In the genomic region with DNA sequence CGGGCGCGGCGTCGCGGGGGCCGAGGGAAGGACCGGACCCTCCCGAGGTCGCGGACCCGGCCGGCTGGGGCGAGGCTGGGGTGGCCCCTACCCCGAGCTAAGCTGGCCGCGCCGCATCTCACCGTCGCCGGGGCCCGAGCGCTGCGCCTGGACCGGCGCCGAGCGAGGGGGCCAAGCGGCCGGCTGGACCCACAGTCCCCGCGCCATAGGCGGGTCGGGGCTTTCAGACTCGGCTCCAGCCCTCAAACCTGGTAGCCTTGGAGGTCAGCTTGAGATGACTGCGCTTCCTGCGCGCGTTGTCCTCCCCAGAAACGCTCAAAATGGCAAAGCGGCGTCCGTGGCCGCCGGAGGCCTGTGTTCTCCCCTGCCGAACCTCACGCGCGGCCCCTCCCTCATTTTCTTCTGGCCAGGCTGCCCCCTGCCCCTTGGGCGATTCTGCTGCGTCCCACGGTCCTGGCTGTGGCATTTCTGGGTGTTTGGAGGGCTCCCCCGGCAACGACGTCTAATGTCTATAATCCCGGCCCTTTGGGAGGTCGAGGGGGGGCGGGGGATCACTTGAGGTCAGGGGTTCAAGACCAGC, we compare ENCODE assay signal across 8 cellular contexts. TPM values are rescaled to one million over a fixed set of nuclear protein-coding genes. Genes with fewer than 3 reads are reported as not detected.
A peak's percentile ranks its signal among the peaks of the same experiment; 100 is the strongest.
DNase-seq lines count a peak whose midpoint lies in the region; ATAC-seq, FAIRE-seq and TF ChIP-seq lines count a peak whose summit lies in the region.

No MANE protein-coding gene starts in this region.

- H3K4me3 ChIP-seq in kidney (ENCODE audit: low read length in 2 of 2) (peak overlapping the region; percentile 72 to 77), tibial artery (peak overlapping the region; percentile 51 to 60)

- peaks cover 18% of the 10 kb centered on the region for H3K36me3 Mint-ChIP-seq in activated T-helper 17 cell treated with anti-CD3 and anti-CD28 coated beads, Interleukin-2, amount 50 U/mL, for 72 hours (ENCODE audit: low read depth)

- peaks cover 0 to 55% of the 10 kb centered on the region in 2 donors for H3K27me3 ChIP-seq in tibial artery

- H3K27ac ChIP-seq in kidney (ENCODE audit: low read depth in 2 of 2, low read length in 2 of 2) (peak overlapping the region in 1 of 2 donors; percentile 51), tibial artery (no peak overlapping the region)

- H3K9me3 ChIP-seq in kidney (ENCODE audit: control insufficient read depth in 1 of 2, low read length in 2 of 2): no peaks in the 10 kb centered on the region
- H3K9me3 ChIP-seq in tibial artery: peaks cover 0 to 9% (median 8%) of the 10 kb centered on the region in 3 donors

- H3K9me3 Mint-ChIP-seq in activated T-helper 17 cell treated with anti-CD3 and anti-CD28 coated beads, Interleukin-2, amount 50 U/mL, for 72 hours: no peaks in the 10 kb centered on the region

- no peak for FAIRE-seq in kidney (lab: Jason Lieb, UNC)
- no peak for FAIRE-seq in D721Med (lab: Jason Lieb, UNC)

- no peak for TF ChIP-seq CTCF in kidney (IDR thresholded peaks at IDR 0.05; ENCODE audit: borderline replicate concordance, extremely low read depth, insufficient read depth)
- no peak for TF ChIP-seq CTCF in tibial artery (IDR thresholded peaks at IDR 0.05)
- TF ChIP-seq CTCF in D721Med (IDR thresholded peaks at IDR 0.05; ENCODE audit: insufficient read depth, missing control alignments): no peak

- H3K4me1 Mint-ChIP-seq in activated T-helper 17 cell treated with anti-CD3 and anti-CD28 coated beads, Interleukin-2, amount 50 U/mL, for 72 hours: peaks cover 16% of the 10 kb centered on the region

- peaks cover 0 to 16% of the 10 kb centered on the region in 2 donors for H3K4me1 ChIP-seq in kidney (ENCODE audit: control insufficient read depth in 1 of 2, insufficient read depth in 1 of 2, low read depth in 1 of 2, low read length in 2 of 2)
- peaks cover 0 to 32% (median 19%) of the 10 kb centered on the region in 4 donors for H3K4me1 ChIP-seq in tibial artery

- H3K27me3 Mint-ChIP-seq in activated T-helper 17 cell treated with anti-CD3 and anti-CD28 coated beads, Interleukin-2, amount 50 U/mL, for 72 hours: no peaks in the 10 kb centered on the region

- no peak overlapping the region for H3K27ac Mint-ChIP-seq in activated T-helper 17 cell treated with anti-CD3 and anti-CD28 coated beads, Interleukin-2, amount 50 U/mL, for 72 hours

- ATAC-seq in GM18517 (IDR thresholded peaks at IDR 0.05; ENCODE audit: unreplicated experiment) (peak; percentile 4), HG02981 (IDR thresholded peaks at IDR 0.05; ENCODE audit: unreplicated experiment) (peak; percentile 18)
- peak; percentile 12 for ATAC-seq in activated T-helper 17 cell treated with anti-CD3 and anti-CD28 coated beads, Interleukin-2, amount 50 U/mL, for 72 hours (replicated peaks)

- DNase-seq in kidney (no peak), tibial artery (no peak), D721Med (ENCODE audit: insufficient read length, low spot score) (no peak), SIG-M5 treated with dmso at 0.1 percent for 504 hours (lab: John Stamatoyannopoulos, UW; ENCODE audit: unreplicated experiment) (no peak)
- no peak for DNase-seq in stimulated activated CD4-positive, alpha-beta T cell treated with anti-CD3 and anti-CD28 coated beads, Interleukin-4, amount 100 ng/mL, for 1 hour

- H3K36me3 ChIP-seq in kidney (ENCODE audit: control insufficient read depth in 1 of 2, insufficient read depth in 2 of 2, low read length in 2 of 2): no peaks in the 10 kb centered on the region
- no peaks in the 10 kb centered on the region for H3K36me3 ChIP-seq in tibial artery

- H3K4me3 Mint-ChIP-seq in activated T-helper 17 cell treated with anti-CD3 and anti-CD28 coated beads, Interleukin-2, amount 50 U/mL, for 72 hours: peak overlapping the region; percentile 73

- intact Hi-C loops in kidney (cut with DNase I): no loop called here
- intact Hi-C loops in tibial artery (cut with DNase I; ENCODE audit: low total_unique reads): no loop called here

- H3K9ac ChIP-seq in kidney (ENCODE audit: low read length in 2 of 2): no peak overlapping the region

RNA-seq across cellular contexts. Expression of gene GRIN1, which starts 8.7 kb away (rescaled TPM):
- total RNA-seq in activated T-helper 17 cell treated with anti-CD3 and anti-CD28 coated beads, Interleukin-2, amount 50 U/mL, for 72 hours: 1 to 10 TPM in 1 of 2 donors, under 1 TPM in 1; 0.06 to 1.2 TPM
- total RNA-seq in kidney: 0.47 TPM
- not detected for polyA plus RNA-seq in kidney (ENCODE audit: insufficient read depth, low read depth, low replicate concordance)

RNA-seq across cellular contexts. Expression of gene DPP7, which starts 15.7 kb away (rescaled TPM):
- total RNA-seq in activated T-helper 17 cell treated with anti-CD3 and anti-CD28 coated beads, Interleukin-2, amount 50 U/mL, for 72 hours: 100 to 1,000 TPM; 219 to 255 TPM
- total RNA-seq in kidney: 164 TPM
- 205 TPM for polyA plus RNA-seq in kidney (ENCODE audit: insufficient read depth, low read depth, low replicate concordance)

RNA-seq across cellular contexts. Expression of gene LRRC26, which starts 39.6 kb away (rescaled TPM):
- total RNA-seq in activated T-helper 17 cell treated with anti-CD3 and anti-CD28 coated beads, Interleukin-2, amount 50 U/mL, for 72 hours: not detected
- 0.25 TPM for total RNA-seq in kidney
- not detected for polyA plus RNA-seq in kidney (ENCODE audit: insufficient read depth, low read depth, low replicate concordance)

RNA-seq across cellular contexts. Expression of gene TMEM210, which starts 41.6 kb away (rescaled TPM):
- not detected for total RNA-seq in activated T-helper 17 cell treated with anti-CD3 and anti-CD28 coated beads, Interleukin-2, amount 50 U/mL, for 72 hours
- not detected for total RNA-seq in kidney
- not detected for polyA plus RNA-seq in kidney (ENCODE audit: insufficient read depth, low read depth, low replicate concordance)

RNA-seq across cellular contexts. Expression of gene MAN1B1, which starts 43.5 kb away (rescaled TPM):
- total RNA-seq in activated T-helper 17 cell treated with anti-CD3 and anti-CD28 coated beads, Interleukin-2, amount 50 U/mL, for 72 hours: 10 to 100 TPM; 38.2 to 67.6 TPM
- total RNA-seq in kidney: 63.2 TPM
- 57.3 TPM for polyA plus RNA-seq in kidney (ENCODE audit: insufficient read depth, low read depth, low replicate concordance)
